In genomic region chr14:65373671-65374039, GRCh38 we compare ENCODE assay signal across 10 cellular contexts. TPM values are rescaled to one million over a fixed set of nuclear protein-coding genes. Genes with fewer than 3 reads are reported as not detected.
DNase-seq lines count a peak whose midpoint lies in the region; ATAC-seq lines count a peak whose summit lies in the region.
"Had no signal": no experiment of that assay in that cellular context is flagged by ENCODE, and none has a peak within 500 bp of the region (broad histone marks: within the 10 kb centered on the region; RNA-seq: fewer than 3 reads in every experiment).

No MANE protein-coding gene starts in this region.

- H3K9me3 Mint-ChIP-seq in immature natural killer cell: no peaks in the 10 kb centered on the region

- H3K27me3 Mint-ChIP-seq in immature natural killer cell (ENCODE audit: low read depth in 3 of 3): peaks cover 0 to 4% (median 0%) of the 10 kb centered on the region in 3 donors

- no peaks in the 10 kb centered on the region for H3K36me3 Mint-ChIP-seq in immature natural killer cell

- no peak overlapping the region for H3K4me3 Mint-ChIP-seq in immature natural killer cell

- ATAC-seq in GM18517 (IDR thresholded peaks at IDR 0.05; ENCODE audit: unreplicated experiment): no peak

- intact Hi-C loops in posterior cingulate gyrus (cut with DNase I): loop anchor here (5.0 kb wide), 2 partner anchors 141 to 206 kb away; no protein-coding TSS in a partner anchor

- no peak overlapping the region for H3K27ac Mint-ChIP-seq in immature natural killer cell

- DNase-seq in DMS79 treated with DMSO at 0.1 percent for 48 hours (lab: John Stamatoyannopoulos, UW) (peak; percentile 71), NCI-H748 (lab: John Stamatoyannopoulos, UW; ENCODE audit: unreplicated experiment) (peak; percentile 72), fibroblast of peridontal ligament (ENCODE audit: extremely low read depth) (peak; percentile 58), posterior cingulate gyrus (peak in 8 of 10 donors; percentile 14 to 93 (median 46)), HPDE6-E6E7 (ENCODE audit: extremely low spot score) (no peak), immature natural killer cell (no peak), GF-D8 (lab: John Stamatoyannopoulos, UW) (no peak)
- DNase-seq: effector memory CD4-positive, alpha-beta T cell; NCI-H510A had no signal

- H3K4me1 Mint-ChIP-seq in immature natural killer cell: no peaks in the 10 kb centered on the region

RNA-seq across cellular contexts. Expression of gene FUT8, which starts 38.9 kb away (rescaled TPM):
- 10 to 100 TPM in 2 of 3 donors, 1 to 10 TPM in 1; 6.5 to 11.1 (median 11.0) TPM for polyA plus RNA-seq in immature natural killer cell

Comparison
In these comparisons a context has a peak if more than half of its experiments do, and no peak if none do; other contexts are left out.
1. DNase-seq: peak in DMS79 treated with DMSO at 0.1 percent for 48 hours (single experiment), NCI-H748 (single experiment), fibroblast of peridontal ligament (single experiment) and posterior cingulate gyrus (8 of 10); none in HPDE6-E6E7 (single experiment), immature natural killer cell (0 of 3) and GF-D8 (single experiment).